Comparison of ENCODE assay signal across 9 cellular contexts in genomic region chr4:55409468-55410171, GRCh38. TPM values are rescaled to one million over a fixed set of nuclear protein-coding genes. Genes with fewer than 3 reads are reported as not detected.
A peak's percentile ranks its signal among the peaks of the same experiment; 100 is the strongest.
DNase-seq lines count a peak whose midpoint lies in the region; ATAC-seq, FAIRE-seq and TF ChIP-seq lines count a peak whose summit lies in the region.
"Had no signal": no experiment of that assay in that cellular context is flagged by ENCODE, and none has a peak within 500 bp of the region (broad histone marks: within the 10 kb centered on the region; RNA-seq: fewer than 3 reads in every experiment).

No MANE protein-coding gene starts in this region.

- H3K4me3 Mint-ChIP-seq in brain: no peak overlapping the region

- H4K20me1 ChIP-seq in neural cell (ENCODE audit: insufficient read depth): no peaks in the 10 kb centered on the region

- TF ChIP-seq RAD21 in neural cell (conservative IDR thresholded peaks at IDR 0.05): no peak

- peak; percentile 14 for DNase-seq in AG20443 (ENCODE audit: low spot score)
- DNase-seq in NCI-H774 (lab: John Stamatoyannopoulos, UW): no peak
- no peak for DNase-seq in activated naive CD4-positive, alpha-beta T cell treated with anti-CD3 and anti-CD28 coated beads, Interleukin-2, amount 50 U/mL, for 16 hours
- no peak for DNase-seq in frontal cortex (ENCODE audit: low spot score in 2 of 2)

- no peak for FAIRE-seq in frontal cortex (lab: Jason Lieb, UNC)

- H3K9me3 ChIP-seq in neural cell (ENCODE audit: low read length): no peaks in the 10 kb centered on the region

- H3K36me3 Mint-ChIP-seq in brain: peaks cover 44% of the 10 kb centered on the region

- no peaks in the 10 kb centered on the region for H3K27me3 Mint-ChIP-seq in brain

- TF ChIP-seq CTCF in brain (conservative IDR thresholded peaks at IDR 0.05) (peak in 1 of 2 experiments; percentile 34), neural cell (IDR thresholded peaks at IDR 0.05; ENCODE audit: poor library complexity, severe bottlenecking) (peak; percentile 30)

- H3K4me2 ChIP-seq in neural cell (ENCODE audit: low read length): no peak overlapping the region

- H3K36me3 ChIP-seq in neural cell (ENCODE audit: insufficient read depth, low read length): peaks cover 19% of the 10 kb centered on the region

- H3K9ac ChIP-seq in neural cell (ENCODE audit: low read length): no peak overlapping the region

- no peak overlapping the region for H2AFZ ChIP-seq in neural cell (ENCODE audit: low read depth, low read length)

- no peak overlapping the region for H3K4me3 ChIP-seq in neural cell (ENCODE audit: low read length)

- H3K4me1 Mint-ChIP-seq in brain: peaks cover 33% of the 10 kb centered on the region

- ATAC-seq in GM18868 (IDR thresholded peaks at IDR 0.05; ENCODE audit: unreplicated experiment): peak; percentile 85
- peak; percentile 79 for ATAC-seq in HG03342 (IDR thresholded peaks at IDR 0.05; ENCODE audit: unreplicated experiment)

- H3K9me3 Mint-ChIP-seq in brain: no peaks in the 10 kb centered on the region

- no peaks in the 10 kb centered on the region for H3K9me2 ChIP-seq in neural cell (ENCODE audit: insufficient read depth, low read length)

- no peak for TF ChIP-seq EP300 in neural cell (conservative IDR thresholded peaks at IDR 0.05; ENCODE audit: poor library complexity, severe bottlenecking)

- no peak overlapping the region for H3K27ac ChIP-seq in neural cell (ENCODE audit: low read length)
- H3K27ac ChIP-seq: HL-60 had no signal

- no peaks in the 10 kb centered on the region for H3F3A ChIP-seq in neural cell (ENCODE audit: insufficient read depth, low read length, poor library complexity, severe bottlenecking)

- peaks cover 51% of the 10 kb centered on the region for H3K79me2 ChIP-seq in neural cell (replicated peaks; ENCODE audit: insufficient read depth, low read length)

- no peaks in the 10 kb centered on the region for H3K27me3 ChIP-seq in neural cell (ENCODE audit: insufficient read depth, low read depth, low read length)

- H3K27ac Mint-ChIP-seq in brain: peak overlapping the region in 3 of 5 experiments; percentile 1 to 27 (median 21)

TF ChIP-seq in neural cell, 6 proteins besides CTCF, POLR2A, EP300 and RAD21:
- no peak for TF ChIP-seq EZH2 (IDR thresholded peaks at IDR 0.05; ENCODE audit: borderline replicate concordance, insufficient read depth, low read length, poor library complexity, severe bottlenecking)
- TF ChIP-seq MXI1 (conservative IDR thresholded peaks at IDR 0.05; ENCODE audit: poor library complexity, severe bottlenecking): no peak
- no peak for TF ChIP-seq TAF1 (IDR thresholded peaks at IDR 0.05; ENCODE audit: low read depth)
- no peak for TF ChIP-seq POLR2AphosphoS5 (IDR thresholded peaks at IDR 0.05)
- no peak for TF ChIP-seq REST (IDR thresholded peaks at IDR 0.05; ENCODE audit: borderline replicate concordance)
- no peak for TF ChIP-seq SMC3 (conservative IDR thresholded peaks at IDR 0.05; ENCODE audit: poor library complexity)

RNA-seq across cellular contexts. Expression of gene TMEM165, which starts 13.9 kb away (rescaled TPM):
- polyA plus RNA-seq in brain (ENCODE audit: insufficient read depth, low read depth, low replicate concordance) (32.2 TPM), neural cell (99.0 and 102 TPM in 2 replicates)
- polyA minus RNA-seq in neural cell: 84.0 and 84.3 TPM in 2 replicates
- 139 TPM for total RNA-seq in frontal cortex
